ENCODE assay signal across 18 cellular contexts in the genomic region with DNA sequence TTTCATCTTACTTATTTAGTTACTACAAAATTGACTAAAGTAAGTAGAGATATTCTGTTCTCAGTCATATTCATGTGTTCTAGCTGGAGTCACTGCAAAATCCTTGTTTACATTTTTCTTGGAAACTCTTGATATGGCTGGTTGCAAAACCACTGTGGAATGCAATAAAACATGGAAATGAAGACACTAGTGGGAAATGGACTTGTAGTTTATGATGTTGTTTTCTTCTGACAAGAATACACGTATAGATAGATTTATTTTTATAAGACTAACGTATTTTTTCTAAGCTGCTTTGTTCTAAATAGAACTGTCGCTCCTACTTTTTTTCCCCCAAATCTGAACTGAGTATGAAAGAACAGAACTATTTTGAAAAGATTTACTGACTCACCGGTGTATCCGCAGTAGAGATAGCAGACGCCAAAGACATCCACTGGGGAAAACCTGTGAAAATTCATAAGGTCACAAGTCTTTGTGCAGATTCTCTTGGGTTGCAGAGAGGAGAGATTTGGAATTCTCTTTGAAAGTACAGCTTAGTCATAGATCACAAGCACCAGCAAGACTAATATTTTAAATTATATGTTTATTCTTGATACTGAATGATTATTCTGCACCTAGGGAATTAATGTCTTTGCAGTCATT.
DNase-seq lines count a peak whose midpoint lies in the region; ATAC-seq, FAIRE-seq and TF ChIP-seq lines count a peak whose summit lies in the region.
"Had no signal": no experiment of that assay in that cellular context is flagged by ENCODE, and none has a peak within 500 bp of the region (broad histone marks: within the 10 kb centered on the region; RNA-seq: fewer than 3 reads in every experiment).

No MANE protein-coding gene starts in this region.

- TF ChIP-seq POLR2A in ovary (IDR thresholded peaks at IDR 0.05) = no peak

- H3K36me3 ChIP-seq in ovary = no peaks in the 10 kb centered on the region

- intact Hi-C loops in ovary (cut with DNase I) = loop anchor here in 1 of 4 donors (10.0 kb wide), 1 partner anchor 714 kb away; no protein-coding TSS in a partner anchor

- no peaks in the 10 kb centered on the region for H3K27me3 Mint-ChIP-seq in activated CD8-positive, alpha-beta T cell treated with anti-CD3 and anti-CD28 coated beads, Interleukin-2, amount 10 ng/mL, durations not matched to agents 7 days and 5 days (ENCODE audit: low read depth)
- H3K27me3 Mint-ChIP-seq: CD4-positive, CD25-positive, alpha-beta regulatory T cell had no signal

- ATAC-seq in omental fat pad (ENCODE audit: low FRiP score) = peak; percentile 92
- ATAC-seq in activated CD8-positive, alpha-beta T cell treated with anti-CD3 and anti-CD28 coated beads, Interleukin-2, amount 10 ng/mL, durations not matched to agents 7 days and 5 days = no peak
- ATAC-seq: esophagus mucosa, left ventricle myocardium superior had no signal

- H3K4me3 Mint-ChIP-seq in activated CD8-positive, alpha-beta T cell treated with anti-CD3 and anti-CD28 coated beads, Interleukin-2, amount 10 ng/mL, durations not matched to agents 7 days and 5 days = no peak overlapping the region
- H3K4me3 Mint-ChIP-seq: CD4-positive, CD25-positive, alpha-beta regulatory T cell had no signal

- FAIRE-seq in endometrium (lab: Jason Lieb, UNC) = peak; percentile 88

- DNase-seq in AG20443 (ENCODE audit: low spot score) (peak; percentile 37), M059J (ENCODE audit: low read depth) (peak; percentile 76), omental fat pad (ENCODE audit: low spot score) (no peak), ovary (no peak)
- no peak for DNase-seq in activated effector memory CD4-positive, alpha-beta T cell treated with anti-CD3 and anti-CD28 coated beads, Interleukin-2, amount 50 U/mL, for 16 hours
- no peak for DNase-seq in activated CD8-positive, alpha-beta T cell treated with anti-CD3 and anti-CD28 coated beads, Interleukin-2, amount 10 ng/mL, durations not matched to agents 7 days and 5 days
- DNase-seq in stimulated activated CD4-positive, alpha-beta T cell treated with anti-CD3 and anti-CD28 coated beads, Interleukin-4, amount 100 ng/mL, for 1 hour = no peak
- DNase-seq: aorta; CD4-positive, CD25-positive, alpha-beta regulatory T cell; dorsolateral prefrontal cortex; left ventricle myocardium superior; MM.1S; NCI-H187 treated with DMSO at 0.1 percent for 48 hours; NCI-H524 treated with DMSO at 0.1 percent for 48 hours; stimulated activated CD4-positive, alpha-beta T cell treated with anti-CD3 and anti-CD28 coated beads, Interleukin-12 subunit alpha, Interleukin-12 subunit beta, amount 100 ng/mL, for 4 hours; stimulated activated naive CD4-positive, alpha-beta T cell treated with Interleukin-2 at 50 U/mL for 16 hours had no signal

- TF ChIP-seq CTCF in omental fat pad (IDR thresholded peaks at IDR 0.05) = no peak
- TF ChIP-seq CTCF in ovary (IDR thresholded peaks at IDR 0.05) = no peak

- no peak overlapping the region for H3K4me3 ChIP-seq in ovary
- H3K4me3 ChIP-seq: dorsolateral prefrontal cortex had no signal

- H3K36me3 Mint-ChIP-seq in activated CD8-positive, alpha-beta T cell treated with anti-CD3 and anti-CD28 coated beads, Interleukin-2, amount 10 ng/mL, durations not matched to agents 7 days and 5 days (ENCODE audit: low read depth) = no peaks in the 10 kb centered on the region
- H3K36me3 Mint-ChIP-seq: CD4-positive, CD25-positive, alpha-beta regulatory T cell had no signal

- CTCF ChIA-PET in activated CD8-positive, alpha-beta T cell treated with anti-CD3 and anti-CD28 coated beads, Interleukin-2, amount 10 ng/mL, durations not matched to agents 7 days and 5 days (lab: Charles Lee) = no interaction called here

- TF ChIP-seq EP300 in ovary (IDR thresholded peaks at IDR 0.05) = no peak

- H3K27ac ChIP-seq in ovary = peak overlapping the region in 1 of 2 donors; percentile 19
- H3K27ac ChIP-seq: dorsolateral prefrontal cortex had no signal

- POLR2A ChIA-PET in activated CD8-positive, alpha-beta T cell treated with anti-CD3 and anti-CD28 coated beads, Interleukin-2, amount 10 ng/mL, durations not matched to agents 7 days and 5 days (lab: Charles Lee) = no interaction called here

- peaks cover 21% of the 10 kb centered on the region for H3K9me3 Mint-ChIP-seq in activated CD8-positive, alpha-beta T cell treated with anti-CD3 and anti-CD28 coated beads, Interleukin-2, amount 10 ng/mL, durations not matched to agents 7 days and 5 days (ENCODE audit: insufficient read depth)

- H3K27ac Mint-ChIP-seq in activated CD8-positive, alpha-beta T cell treated with anti-CD3 and anti-CD28 coated beads, Interleukin-2, amount 10 ng/mL, durations not matched to agents 7 days and 5 days = no peak overlapping the region
- H3K27ac Mint-ChIP-seq: CD4-positive, CD25-positive, alpha-beta regulatory T cell had no signal

- no peaks in the 10 kb centered on the region for H3K4me1 Mint-ChIP-seq in activated CD8-positive, alpha-beta T cell treated with anti-CD3 and anti-CD28 coated beads, Interleukin-2, amount 10 ng/mL, durations not matched to agents 7 days and 5 days (ENCODE audit: low read depth)
- H3K4me1 Mint-ChIP-seq: CD4-positive, CD25-positive, alpha-beta regulatory T cell had no signal

- 5 to 10% (median 6%) methylated on average over 6 of the region's 6 CpGs for WGBS in ovary, 3 donors

- no peaks in the 10 kb centered on the region for H3K9me3 ChIP-seq in ovary

- peaks cover 8% of the 10 kb centered on the region for H3K4me1 ChIP-seq in ovary (ENCODE audit: insufficient read depth)

- H3K27me3 ChIP-seq in ovary = no peaks in the 10 kb centered on the region

Comparison
In these comparisons a context has a peak if more than half of its experiments do, and no peak if none do; other contexts are left out.
1. DNase-seq: peak in AG20443 (single experiment) and M059J (single experiment); none in omental fat pad (single experiment), ovary (0 of 5), activated effector memory CD4-positive, alpha-beta T cell treated with anti-CD3 and anti-CD28 coated beads, Interleukin-2, amount 50 U/mL, for 16 hours (single experiment), activated CD8-positive, alpha-beta T cell treated with anti-CD3 and anti-CD28 coated beads, Interleukin-2, amount 10 ng/mL, durations not matched to agents 7 days and 5 days (single experiment) and stimulated activated CD4-positive, alpha-beta T cell treated with anti-CD3 and anti-CD28 coated beads, Interleukin-4, amount 100 ng/mL, for 1 hour (single experiment).